Comparison of ENCODE assay signal across 16 cellular contexts in genomic region chr6:1643830-1644445, GRCh38. TPM values are rescaled to one million over a fixed set of nuclear protein-coding genes. Genes with fewer than 3 reads are reported as not detected.
DNase-seq lines count a peak whose midpoint lies in the region; ATAC-seq, FAIRE-seq and TF ChIP-seq lines count a peak whose summit lies in the region.
"Had no signal": no experiment of that assay in that cellular context is flagged by ENCODE, and none has a peak within 500 bp of the region (broad histone marks: within the 10 kb centered on the region; RNA-seq: fewer than 3 reads in every experiment).

No MANE protein-coding gene starts in this region.

- WGBS in H1 (ENCODE audit: extremely low coverage in 1 of 2, insufficient coverage in 1 of 2, insufficient read length in 1 of 2, insufficient replicate concordance in 2 of 2, low coverage in 1 of 2, low lambda C conversion rate in 2 of 2, missing lambda C conversion rate in 1 of 2), 2 experiments: 77% methylated on average over 18 of the region's 18 CpGs; no CpG with 5 or more reads in 1 of the 2 experiments

- H3K27me3 Mint-ChIP-seq in nephron progenitor cell (ENCODE audit: low read depth, poor library complexity) (peaks cover 21% of the 10 kb centered on the region), type B pancreatic cell (peaks cover 7% of the 10 kb centered on the region)
- H3K27me3 Mint-ChIP-seq: CD8-positive, alpha-beta memory T cell had no signal

- H3K36me3 Mint-ChIP-seq in nephron progenitor cell (ENCODE audit: low read depth) (peaks cover 36% of the 10 kb centered on the region), type B pancreatic cell (peaks cover 4% of the 10 kb centered on the region)

- no peak for TF ChIP-seq RAD21 in H1 (IDR thresholded peaks at IDR 0.05 in 1 of 2, conservative IDR thresholded peaks at IDR 0.05 in 1 of 2; ENCODE audit: low read depth in 2 of 2, low read length in 2 of 2)

- H3K4me3 ChIP-seq in BLaER1 treated with 17β-estradiol and CSF1 and Interleukin-3, amounts not matched to agents 10 nM and 100 nM: 0 out of 20 replicates have a peak overlapping the region, but pooled peaks of 1 of the 10 experiments have one; percentile 21
- no peak overlapping the region for H3K4me3 ChIP-seq in H1 (ENCODE audit: extremely low read depth in 1 of 4, insufficient read depth in 2 of 4, low read depth in 3 of 4, low read length in 4 of 4)

- no peak overlapping the region for H2BK120ac ChIP-seq in H1 (replicated peaks; ENCODE audit: low read depth, low read length)

- no peaks in the 10 kb centered on the region; a peak in 1 of 22 replicates for H3K36me3 ChIP-seq in BLaER1 treated with 17β-estradiol and CSF1 and Interleukin-3, amounts not matched to agents 10 nM and 100 nM
- no peaks in the 10 kb centered on the region for H3K36me3 ChIP-seq in H1 (ENCODE audit: control insufficient read depth in 2 of 4, insufficient read depth in 4 of 4, low read length in 3 of 4)

- no peaks in the 10 kb centered on the region for H3K9me3 ChIP-seq in BLaER1 treated with 17β-estradiol and CSF1 and Interleukin-3, amounts not matched to agents 10 nM and 100 nM (replicated peaks in 1 of 11)
- H3K9me3 ChIP-seq in H1 (ENCODE audit: insufficient read depth in 2 of 2, low read depth in 1 of 2, low read length in 1 of 2): no peaks in the 10 kb centered on the region
- H3K9me3 ChIP-seq: Caco-2 had no signal

- H3K4me1 ChIP-seq in BLaER1 treated with 17β-estradiol and CSF1 and Interleukin-3, amounts not matched to agents 10 nM and 100 nM: peaks cover 22 to 70% (median 55%) of the 10 kb centered on the region in 10 experiments
- peaks cover 4 to 15% (median 5%) of the 10 kb centered on the region in 4 experiments; a peak in 5 of 7 replicates for H3K4me1 ChIP-seq in H1 (replicated peaks in 1 of 4; ENCODE audit: control insufficient read depth in 3 of 4, insufficient read depth in 4 of 4, low read length in 3 of 4)

- H4K5ac ChIP-seq in H1 (ENCODE audit: insufficient read length, low read depth, low read length): no peak overlapping the region

- H4K91ac ChIP-seq in H1 (replicated peaks; ENCODE audit: insufficient read length, low read length): no peak overlapping the region

- POLR2A ChIA-PET in H1 (lab: Charles Lee; ENCODE audit: partially characterized antibody): no interaction called here

- no peaks in the 10 kb centered on the region for H3K79me2 ChIP-seq in H1 (ENCODE audit: control insufficient read depth in 1 of 2, insufficient read depth in 2 of 2, low read length in 2 of 2)

- H3K56ac ChIP-seq in H1 (replicated peaks; ENCODE audit: insufficient read length, low read depth, low read length): no peak overlapping the region

- no peak overlapping the region for H3K4ac ChIP-seq in H1 (replicated peaks; ENCODE audit: insufficient read length, low read depth, low read length)

- CTCF ChIA-PET in H1 (lab: Charles Lee; ENCODE audit: partially characterized antibody): interaction anchor here (0.6 to 1.1 kb wide), 2 partner anchors 43 to 158 kb away, joined by 3 to 4 read pairs; no protein-coding TSS in a partner anchor

- no peak overlapping the region for H2AK5ac ChIP-seq in H1 (ENCODE audit: low read depth, low read length)

- no peak overlapping the region for H3K9ac ChIP-seq in BLaER1 treated with 17β-estradiol and CSF1 and Interleukin-3, amounts not matched to agents 10 nM and 100 nM
- no peak overlapping the region; a peak in 2 of 7 replicates for H3K9ac ChIP-seq in H1 (replicated peaks in 1 of 4; ENCODE audit: extremely low read depth in 1 of 4, low read depth in 3 of 4, low read length in 3 of 4)
- H3K9ac ChIP-seq: KMS-11 had no signal

- H2BK5ac ChIP-seq in H1 (ENCODE audit: low read depth, low read length): 0 out of 2 replicates have a peak overlapping the region, but pooled peaks have one; percentile 4

- FAIRE-seq in H1 (lab: Jason Lieb, UNC): no peak
- FAIRE-seq: A204.1, GM12892 had no signal

- no peak for TF ChIP-seq POLR2A in H1 (IDR thresholded peaks at IDR 0.05; ENCODE audit: control extremely low read depth in 1 of 2, low read depth in 2 of 2, low read length in 2 of 2)

- TF ChIP-seq CTCF in H1 (IDR thresholded peaks at IDR 0.05; ENCODE audit: control extremely low read depth in 1 of 3, insufficient read depth in 1 of 3, low read depth in 1 of 3, low read length in 3 of 3) (no peak), nephron progenitor cell (IDR thresholded peaks at IDR 0.05) (no peak), type B pancreatic cell (conservative IDR thresholded peaks at IDR 0.05) (no peak)

- no peak overlapping the region for H2BK20ac ChIP-seq in H1 (ENCODE audit: low read length)

- no peaks in the 10 kb centered on the region for H3K23me2 ChIP-seq in H1 (ENCODE audit: low read depth, low read length)

- H3K18ac ChIP-seq in H1 (ENCODE audit: extremely low read depth, low read length): 0 out of 2 replicates have a peak overlapping the region, but pooled peaks have one; percentile 11

- peak overlapping the region; percentile 52; the same call in 1 of the 2 replicates for H4K8ac ChIP-seq in H1 (ENCODE audit: extremely low read depth, insufficient read depth, low read length)

- H3K4me1 Mint-ChIP-seq in nephron progenitor cell: peaks cover 64% of the 10 kb centered on the region
- H3K4me1 Mint-ChIP-seq in type B pancreatic cell (ENCODE audit: unreplicated experiment): peaks cover 18% of the 10 kb centered on the region
- H3K4me1 Mint-ChIP-seq: CD8-positive, alpha-beta memory T cell had no signal

- H4K20me1 ChIP-seq in BLaER1 treated with 17β-estradiol and CSF1 and Interleukin-3, amounts not matched to agents 10 nM and 100 nM: peaks cover 0 to 18% (median 0%) of the 10 kb centered on the region in 11 experiments; a peak in 6 of 22 replicates
- H4K20me1 ChIP-seq in H1 (replicated peaks in 1 of 2; ENCODE audit: control insufficient read depth in 1 of 2, insufficient read depth in 2 of 2, low read length in 2 of 2): peaks cover 2 to 3% of the 10 kb centered on the region in 2 experiments

- no peak overlapping the region for H2BK15ac ChIP-seq in H1 (ENCODE audit: low read length)

- no peak overlapping the region for H3K27ac ChIP-seq in BLaER1 treated with 17β-estradiol and CSF1 and Interleukin-3, amounts not matched to agents 10 nM and 100 nM
- H3K27ac ChIP-seq in H1 (ENCODE audit: low read depth, low read length): no peak overlapping the region
- H3K27ac ChIP-seq: KMS-11 had no signal

- no peak overlapping the region for H2AFZ ChIP-seq in H1 (ENCODE audit: low read length)

- no peaks in the 10 kb centered on the region for H3K79me1 ChIP-seq in H1 (ENCODE audit: low read depth, low read length)

- peaks cover 0 to 6% (median 0%) of the 10 kb centered on the region in 11 experiments; a peak in 3 of 22 replicates for H3K27me3 ChIP-seq in BLaER1 treated with 17β-estradiol and CSF1 and Interleukin-3, amounts not matched to agents 10 nM and 100 nM
- H3K27me3 ChIP-seq in H1 (replicated peaks in 1 of 4; ENCODE audit: control insufficient read depth in 3 of 4, extremely low read depth in 1 of 4, insufficient read depth in 3 of 4, low read length in 3 of 4): no peaks in the 10 kb centered on the region

- peak overlapping the region; percentile 60 to 89 (median 70); a peak in 21 of 22 replicates for H3K4me2 ChIP-seq in BLaER1 treated with 17β-estradiol and CSF1 and Interleukin-3, amounts not matched to agents 10 nM and 100 nM
- H3K4me2 ChIP-seq in H1 (ENCODE audit: insufficient read depth in 1 of 2, low read depth in 2 of 2, low read length in 2 of 2): no peak overlapping the region
- H3K4me2 ChIP-seq: KMS-11 had no signal

- no peak for ATAC-seq in GM19463 (IDR thresholded peaks at IDR 0.05; ENCODE audit: unreplicated experiment)
- ATAC-seq in GM21515 (IDR thresholded peaks at IDR 0.05; ENCODE audit: unreplicated experiment): no peak

- no peak overlapping the region for H3K23ac ChIP-seq in H1 (ENCODE audit: insufficient read length)

- no peak for DNase-seq in H1 (ENCODE audit: low read depth in 1 of 2, low spot score in 2 of 2)
- no peak for DNase-seq in nephron progenitor cell
- DNase-seq in type B pancreatic cell (ENCODE audit: extremely low spot score, unreplicated experiment): no peak
- no peak for DNase-seq in NOMO-1 treated with DMSO at 0.1 percent for 48 hours (lab: John Stamatoyannopoulos, UW; ENCODE audit: unreplicated experiment)
- DNase-seq: Caco-2; CD8-positive, alpha-beta memory T cell; DND-41; GDM1; H9 had no signal

- H2BK12ac ChIP-seq in H1 (ENCODE audit: low read depth, low read length): 0 out of 2 replicates have a peak overlapping the region, but pooled peaks have one; percentile 2

- H3K27ac Mint-ChIP-seq in nephron progenitor cell: peak overlapping the region; percentile 30
- H3K27ac Mint-ChIP-seq in type B pancreatic cell: peak overlapping the region; percentile 55
- H3K27ac Mint-ChIP-seq: B cell; CD8-positive, alpha-beta memory T cell; H9 had no signal

- no peak overlapping the region for H3K14ac ChIP-seq in H1 (ENCODE audit: insufficient read length)

- H3K4me3 Mint-ChIP-seq in nephron progenitor cell (no peak overlapping the region), type B pancreatic cell (no peak overlapping the region)
- H3K4me3 Mint-ChIP-seq: B cell; CD8-positive, alpha-beta memory T cell had no signal

- TF ChIP-seq EP300 in H1 (IDR thresholded peaks at IDR 0.05; ENCODE audit: borderline replicate concordance in 1 of 2, low read depth in 2 of 2, low read length in 2 of 2): no peak

- H3K9me3 Mint-ChIP-seq in nephron progenitor cell (no peaks in the 10 kb centered on the region), type B pancreatic cell (no peaks in the 10 kb centered on the region)
- H3K9me3 Mint-ChIP-seq: CD8-positive, alpha-beta memory T cell; H9 had no signal

TF ChIP-seq in H1, 55 proteins besides CTCF, POLR2A, EP300 and RAD21 (continues in another document):
- TF ChIP-seq, protein P1, sequence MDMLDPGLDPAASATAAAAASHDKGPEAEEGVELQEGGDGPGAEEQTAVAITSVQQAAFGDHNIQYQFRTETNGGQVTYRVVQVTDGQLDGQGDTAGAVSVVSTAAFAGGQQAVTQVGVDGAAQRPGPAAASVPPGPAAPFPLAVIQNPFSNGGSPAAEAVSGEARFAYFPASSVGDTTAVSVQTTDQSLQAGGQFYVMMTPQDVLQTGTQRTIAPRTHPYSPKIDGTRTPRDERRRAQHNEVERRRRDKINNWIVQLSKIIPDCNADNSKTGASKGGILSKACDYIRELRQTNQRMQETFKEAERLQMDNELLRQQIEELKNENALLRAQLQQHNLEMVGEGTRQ (IDR thresholded peaks at IDR 0.05; ENCODE audit: low read length): no peak
- no peak for TF ChIP-seq KDM5A (IDR thresholded peaks at IDR 0.05; ENCODE audit: low read length)

RNA-seq across cellular contexts. Expression of gene FOXC1, which starts 34.2 kb away (rescaled TPM):
- 0.13 and 0.22 TPM in 2 replicates for total RNA-seq in H1 (2021; fragmentation: NEBNext Ultra II Directional; extraction: Animal tissue kit (Norgen Biotek cat#: 25700))
- 0.05 TPM in 1 of 2 replicates, not detected in the other for polyA plus RNA-seq in H1 (2011; rRNA removed)
- polyA plus RNA-seq in H1 (2011; cell fraction: cytosol; rRNA removed): 0.09 TPM
- polyA plus RNA-seq in H1 (2011; cell fraction: nucleus; rRNA removed): 0.03 TPM
- polyA plus RNA-seq in H1 (2012, experiment 1 of 2): 0.05 to 0.07 TPM in 2 of 4 replicates, not detected in the others
- 0.13 TPM for polyA plus RNA-seq in H1 (2012, experiment 2 of 2)
- 0.10 TPM for polyA plus RNA-seq in H1 (2013, experiment 1 of 2)
- polyA plus RNA-seq in H1 (2013, experiment 2 of 2): 0.06 TPM
- polyA minus RNA-seq in H1 (2011; rRNA and poly(A)+ RNA removed): 0.10 TPM in 1 of 2 replicates, not detected in the other
- polyA minus RNA-seq in H1 (2011; cell fraction: cytosol; rRNA and poly(A)+ RNA removed): not detected
- polyA minus RNA-seq in H1 (2011; cell fraction: nucleus; rRNA and poly(A)+ RNA removed): 0.40 TPM
- total RNA-seq in type B pancreatic cell (ENCODE audit: low replicate concordance): 20.8 and 53.5 TPM in 2 replicates
- total RNA-seq: CD8-positive, alpha-beta memory T cell; H9 had no signal
- polyA plus RNA-seq: CD8-positive, alpha-beta memory T cell had no signal

Comparison
In these comparisons a context has a peak if more than half of its experiments do, and no peak if none do; other contexts are left out.
1. H3K4me2 ChIP-seq: peak in BLaER1 treated with 17β-estradiol and CSF1 and Interleukin-3, amounts not matched to agents 10 nM and 100 nM (11 of 11); none in H1 (0 of 2).
2. RNA of gene FOXC1, which starts 34.2 kb away (total RNA-seq): 20.8 to 53.5 TPM in type B pancreatic cell; 0.13 to 0.22 TPM in H1; every median in the first group is over 10 times any median in the second.